ENCODE assay signal across 9 cellular contexts in the genomic region with DNA sequence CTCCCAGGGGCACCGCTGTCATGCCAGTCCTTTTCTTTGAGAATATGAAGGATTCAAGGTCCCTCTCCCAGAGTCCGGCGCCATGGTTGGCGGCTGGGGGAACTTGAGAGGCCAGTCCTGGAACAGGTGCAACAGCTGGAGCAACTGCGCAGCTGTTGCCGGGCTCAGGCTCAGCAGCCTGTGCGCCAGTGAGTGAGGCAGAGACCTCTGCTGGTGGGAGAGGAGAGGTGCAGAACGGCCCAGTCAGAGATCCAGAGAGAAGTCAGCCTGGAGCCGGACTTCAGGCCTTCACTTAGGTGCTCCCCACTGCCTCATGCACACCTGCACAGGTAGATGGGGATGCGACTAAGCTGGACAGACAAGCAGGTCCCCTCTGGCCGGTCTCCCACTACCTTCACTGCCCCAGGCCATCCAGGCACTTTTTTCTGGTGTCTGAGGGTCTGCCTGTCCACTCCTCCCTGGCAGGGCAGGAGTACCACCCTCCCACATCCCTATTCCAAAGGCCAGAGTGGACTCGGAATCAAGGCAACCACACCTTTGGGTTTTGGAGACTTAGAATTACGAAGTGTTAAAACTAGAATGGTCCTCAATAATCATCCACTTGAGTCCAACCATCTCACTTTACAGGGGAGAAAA. TPM values are rescaled to one million over a fixed set of nuclear protein-coding genes. Genes with fewer than 3 reads are reported as not detected.
A peak's percentile ranks its signal among the peaks of the same experiment; 100 is the strongest.
DNase-seq lines count a peak whose midpoint lies in the region; ATAC-seq and TF ChIP-seq lines count a peak whose summit lies in the region.
"Had no signal": no experiment of that assay in that cellular context is flagged by ENCODE, and none has a peak within 500 bp of the region (broad histone marks: within the 10 kb centered on the region; RNA-seq: fewer than 3 reads in every experiment).

No MANE protein-coding gene starts in this region.

- TF ChIP-seq EP300 in SK-N-SH (IDR thresholded peaks at IDR 0.05; ENCODE audit: borderline replicate concordance in 1 of 2, low read depth in 1 of 2, low read length in 1 of 2) = no peak

- H3F3A ChIP-seq in MM.1S (ENCODE audit: insufficient read depth, low read length) = no peaks in the 10 kb centered on the region
- no peaks in the 10 kb centered on the region for H3F3A ChIP-seq in SK-N-SH (replicated peaks; ENCODE audit: insufficient read depth)

- 4% methylated on average over 9 of the region's 13 CpGs for WGBS in SK-N-SH (ENCODE audit: low lambda C conversion rate)

- peak; percentile 93 for TF ChIP-seq CTCF in MM.1S (IDR thresholded peaks at IDR 0.05; ENCODE audit: low read length)
- TF ChIP-seq CTCF in SK-N-SH (IDR thresholded peaks at IDR 0.05) = peak; percentile 86
- peak; percentile 98 for TF ChIP-seq CTCF in cardiac muscle cell (IDR thresholded peaks at IDR 0.05; ENCODE audit: low read depth, low read length)
- TF ChIP-seq CTCF in progenitor cell of endocrine pancreas (IDR thresholded peaks at IDR 0.05; ENCODE audit: unreplicated experiment) = peak; percentile 90

- H3K36me3 Mint-ChIP-seq in activated naive CD8-positive, alpha-beta T cell treated with anti-CD3 and anti-CD28 coated beads for 36 hours = no peaks in the 10 kb centered on the region
- no peaks in the 10 kb centered on the region for H3K36me3 Mint-ChIP-seq in progenitor cell of endocrine pancreas (ENCODE audit: insufficient read depth)
- H3K36me3 Mint-ChIP-seq: activated naive CD4-positive, alpha-beta T cell treated with anti-CD3 and anti-CD28 coated beads, Interleukin-2, amount 50 U/mL, for 24 hours had no signal

- POLR2A ChIA-PET in SK-N-SH (lab: Yijun Ruan, JAX) = no interaction called here

- H3K9ac ChIP-seq in MM.1S (ENCODE audit: low read length) (no peak overlapping the region), SK-N-SH (no peak overlapping the region)

- H3K27ac ChIP-seq in MM.1S (ENCODE audit: low read length) (no peak overlapping the region), SK-N-SH (ENCODE audit: low read depth in 2 of 2, low read length in 1 of 2) (no peak overlapping the region), cardiac muscle cell (no peak overlapping the region)

- DNase-seq in DMS153 treated with DMSO at 0.1 percent for 48 hours (lab: John Stamatoyannopoulos, UW; ENCODE audit: unreplicated experiment) (peak; percentile 31), MM.1S (peak; percentile 74), SK-N-SH (peak; percentile 87), cardiac muscle cell (ENCODE audit: low read depth in 1 of 2, low spot score in 1 of 2) (peak; percentile 79 to 85), progenitor cell of endocrine pancreas (ENCODE audit: low spot score, unreplicated experiment) (peak; percentile 63), OCI-M2 (lab: John Stamatoyannopoulos, UW; ENCODE audit: unreplicated experiment) (no peak)
- peak; percentile 62 for DNase-seq in activated naive CD8-positive, alpha-beta T cell treated with anti-CD3 and anti-CD28 coated beads for 36 hours

- H3K4me3 Mint-ChIP-seq in activated naive CD8-positive, alpha-beta T cell treated with anti-CD3 and anti-CD28 coated beads for 36 hours = no peak overlapping the region
- no peak overlapping the region for H3K4me3 Mint-ChIP-seq in progenitor cell of endocrine pancreas (ENCODE audit: low read depth)
- H3K4me3 Mint-ChIP-seq: activated naive CD4-positive, alpha-beta T cell treated with anti-CD3 and anti-CD28 coated beads, Interleukin-2, amount 50 U/mL, for 24 hours had no signal

- H3K36me3 ChIP-seq in MM.1S (replicated peaks; ENCODE audit: insufficient read depth, low read length) = no peaks in the 10 kb centered on the region
- H3K36me3 ChIP-seq in SK-N-SH (replicated peaks in 1 of 2; ENCODE audit: control insufficient read depth in 1 of 2, insufficient read depth in 2 of 2, low read length in 1 of 2) = no peaks in the 10 kb centered on the region
- no peaks in the 10 kb centered on the region for H3K36me3 ChIP-seq in cardiac muscle cell

- H3K4me1 ChIP-seq in MM.1S (ENCODE audit: low read length) (no peaks in the 10 kb centered on the region), SK-N-SH (ENCODE audit: control insufficient read depth in 1 of 2, insufficient read depth in 2 of 2, low read depth in 1 of 2, low read length in 1 of 2) (no peaks in the 10 kb centered on the region; a peak in 1 of 4 replicates), cardiac muscle cell (ENCODE audit: low read depth) (no peaks in the 10 kb centered on the region)

- H3K79me2 ChIP-seq in MM.1S (ENCODE audit: low read length) (no peaks in the 10 kb centered on the region), SK-N-SH (ENCODE audit: insufficient read depth) (no peaks in the 10 kb centered on the region)

- H3K27me3 ChIP-seq in MM.1S (replicated peaks; ENCODE audit: insufficient read depth, low read length) (peaks cover 20% of the 10 kb centered on the region), SK-N-SH (ENCODE audit: insufficient read depth) (peaks cover 24% of the 10 kb centered on the region), cardiac muscle cell (peaks cover 58% of the 10 kb centered on the region)

- peaks cover 36% of the 10 kb centered on the region for H3K27me3 Mint-ChIP-seq in activated naive CD8-positive, alpha-beta T cell treated with anti-CD3 and anti-CD28 coated beads for 36 hours
- peaks cover 68% of the 10 kb centered on the region for H3K27me3 Mint-ChIP-seq in progenitor cell of endocrine pancreas

- peaks cover 2% of the 10 kb centered on the region for H3K4me1 Mint-ChIP-seq in activated naive CD8-positive, alpha-beta T cell treated with anti-CD3 and anti-CD28 coated beads for 36 hours
- H3K4me1 Mint-ChIP-seq in progenitor cell of endocrine pancreas (ENCODE audit: low read depth) = peaks cover 3% of the 10 kb centered on the region
- H3K4me1 Mint-ChIP-seq: activated naive CD4-positive, alpha-beta T cell treated with anti-CD3 and anti-CD28 coated beads, Interleukin-2, amount 50 U/mL, for 24 hours had no signal

- H3K4me3 ChIP-seq in MM.1S (ENCODE audit: low read length) (no peak overlapping the region), SK-N-SH (ENCODE audit: low read depth in 2 of 2, low read length in 1 of 2) (peak overlapping the region in 1 of 2 experiments; percentile 17; a peak in 1 of 4 replicates), cardiac muscle cell (no peak overlapping the region)

- H2AFZ ChIP-seq in MM.1S (ENCODE audit: low read length) = no peak overlapping the region
- no peak overlapping the region for H2AFZ ChIP-seq in SK-N-SH (ENCODE audit: low read depth)

- peak; percentile 89 for TF ChIP-seq RAD21 in SK-N-SH (IDR thresholded peaks at IDR 0.05; ENCODE audit: low read length)

- H3K9me2 ChIP-seq in MM.1S (replicated peaks; ENCODE audit: insufficient read depth, low read length) (no peaks in the 10 kb centered on the region), SK-N-SH (no peaks in the 10 kb centered on the region)

- no peaks in the 10 kb centered on the region for H3K9me3 ChIP-seq in MM.1S (replicated peaks; ENCODE audit: insufficient read depth, low read length)
- no peaks in the 10 kb centered on the region for H3K9me3 ChIP-seq in SK-N-SH
- no peaks in the 10 kb centered on the region for H3K9me3 ChIP-seq in cardiac muscle cell (ENCODE audit: low read depth)

- no peaks in the 10 kb centered on the region for H3K9me3 Mint-ChIP-seq in activated naive CD8-positive, alpha-beta T cell treated with anti-CD3 and anti-CD28 coated beads for 36 hours
- no peaks in the 10 kb centered on the region for H3K9me3 Mint-ChIP-seq in progenitor cell of endocrine pancreas (ENCODE audit: low read depth)
- H3K9me3 Mint-ChIP-seq: activated naive CD4-positive, alpha-beta T cell treated with anti-CD3 and anti-CD28 coated beads, Interleukin-2, amount 50 U/mL, for 24 hours had no signal

- peak; percentile 78 for ATAC-seq in GM21717 (IDR thresholded peaks at IDR 0.05; ENCODE audit: unreplicated experiment)

- no peak overlapping the region for H3K27ac Mint-ChIP-seq in activated naive CD8-positive, alpha-beta T cell treated with anti-CD3 and anti-CD28 coated beads for 36 hours
- H3K27ac Mint-ChIP-seq in progenitor cell of endocrine pancreas = no peak overlapping the region
- H3K27ac Mint-ChIP-seq: activated naive CD4-positive, alpha-beta T cell treated with anti-CD3 and anti-CD28 coated beads, Interleukin-2, amount 50 U/mL, for 24 hours had no signal

- CTCF ChIA-PET in SK-N-SH (lab: Yijun Ruan, JAX) = interaction anchor here (0.6 to 8.0 kb wide), 43 partner anchors 8 to 525 kb away, joined by 3 to 243 read pairs (median 4); partner anchors contain the start of genes LIPT2 and RNF169

- H3K4me2 ChIP-seq in MM.1S (ENCODE audit: low read depth, low read length) = peak overlapping the region; percentile 36; the same call in 1 of the 2 replicates
- no peak overlapping the region for H3K4me2 ChIP-seq in SK-N-SH

- H4K20me1 ChIP-seq in MM.1S (ENCODE audit: insufficient read depth, low read length) (no peaks in the 10 kb centered on the region), SK-N-SH (ENCODE audit: insufficient read depth) (no peaks in the 10 kb centered on the region)

TF ChIP-seq in SK-N-SH, 30 proteins besides CTCF, POLR2A, EP300 and RAD21:
- TF ChIP-seq NRF1 (IDR thresholded peaks at IDR 0.05; ENCODE audit: low read depth, low read length) (peak; percentile 50; the same call in 1 of the 2 replicates), SMC3 (IDR thresholded peaks at IDR 0.05; ENCODE audit: low read depth, low read length) (peak; percentile 90), FOXM1 (IDR thresholded peaks at IDR 0.05; ENCODE audit: low read depth) (no peak), FOXJ3 (CRISPR knock-in tag; IDR thresholded peaks at IDR 0.05) (0 out of 2 replicates have a peak, but pooled peaks have one; percentile 15)

RNA-seq across cellular contexts. Expression of gene CHRDL2, which starts 4.6 kb away (rescaled TPM):
- not detected in 2 replicates for polyA plus RNA-seq in SK-N-SH (2012; rRNA removed)
- polyA plus RNA-seq in SK-N-SH (2012; cell fraction: cytosol; rRNA removed) = 0.05 TPM in 1 of 2 replicates, not detected in the other
- polyA plus RNA-seq in SK-N-SH (2012; cell fraction: nucleus; rRNA removed) = 0.04 and 0.13 TPM in 2 replicates
- not detected for total RNA-seq in activated naive CD8-positive, alpha-beta T cell treated with anti-CD3 and anti-CD28 coated beads for 36 hours
- not detected in 2 replicates for total RNA-seq in cardiac muscle cell
- not detected in 2 replicates for polyA plus RNA-seq in cardiac muscle cell
- 1.3 and 2.5 TPM in 2 replicates for total RNA-seq in progenitor cell of endocrine pancreas

RNA-seq across cellular contexts. Expression of gene RNF169, which starts 22.0 kb away (rescaled TPM):
- polyA plus RNA-seq in SK-N-SH (2012; rRNA removed) (2.2 and 2.6 TPM in 2 replicates), cardiac muscle cell (3.3 and 4.0 TPM in 2 replicates)
- polyA plus RNA-seq in SK-N-SH (2012; cell fraction: cytosol; rRNA removed) = 1.9 and 2.0 TPM in 2 replicates
- 1.9 and 3.7 TPM in 2 replicates for polyA plus RNA-seq in SK-N-SH (2012; cell fraction: nucleus; rRNA removed)
- total RNA-seq in activated naive CD8-positive, alpha-beta T cell treated with anti-CD3 and anti-CD28 coated beads for 36 hours = 10 to 100 TPM; 12.4 to 13.3 TPM
- total RNA-seq in cardiac muscle cell (10.0 and 15.3 TPM in 2 replicates), progenitor cell of endocrine pancreas (23.5 and 24.0 TPM in 2 replicates)
